In the genomic region with DNA sequence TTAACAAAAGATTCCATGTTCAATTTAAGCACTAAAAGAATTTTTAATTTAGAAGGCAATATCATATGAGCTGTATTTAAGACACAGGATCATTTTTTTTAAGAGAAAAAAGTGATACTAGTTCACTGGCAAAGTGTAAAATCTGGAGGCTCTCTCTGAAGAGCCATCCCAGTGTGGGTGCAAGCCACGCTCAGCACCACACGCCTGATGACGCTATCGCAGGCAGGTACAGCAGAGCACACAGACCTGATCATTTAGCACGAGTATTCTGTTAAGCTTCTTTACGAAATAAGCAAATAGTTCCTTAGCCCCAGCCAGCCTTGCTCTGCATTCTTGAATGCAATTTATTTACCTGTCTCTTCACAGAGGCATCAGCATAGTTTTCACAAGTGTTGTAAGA, we compare ENCODE assay signal across 15 cellular contexts.
DNase-seq lines count a peak whose midpoint lies in the region; ATAC-seq and TF ChIP-seq lines count a peak whose summit lies in the region.
"Had no signal": no experiment of that assay in that cellular context is flagged by ENCODE, and none has a peak within 500 bp of the region (broad histone marks: within the 10 kb centered on the region; RNA-seq: fewer than 3 reads in every experiment).

No MANE protein-coding gene starts in this region.

- H3K4me3 Mint-ChIP-seq in endothelial cell (ENCODE audit: unreplicated experiment) (peak overlapping the region; percentile 10), nephron (no peak overlapping the region)
- H3K4me3 Mint-ChIP-seq: CD4-positive, alpha-beta memory T cell had no signal

- H3K9me3 Mint-ChIP-seq in endothelial cell (ENCODE audit: unreplicated experiment), result no peaks in the 10 kb centered on the region
- H3K9me3 Mint-ChIP-seq in nephron, result no peaks in the 10 kb centered on the region
- H3K9me3 Mint-ChIP-seq: CD4-positive, alpha-beta memory T cell had no signal

- H3K36me3 Mint-ChIP-seq in endothelial cell (ENCODE audit: low read depth, unreplicated experiment) (peaks cover 61% of the 10 kb centered on the region), nephron (ENCODE audit: low read depth) (peaks cover 48% of the 10 kb centered on the region)
- H3K36me3 Mint-ChIP-seq: CD4-positive, alpha-beta memory T cell had no signal

- no peaks in the 10 kb centered on the region for H3K9me3 ChIP-seq in heart right ventricle
- no peaks in the 10 kb centered on the region for H3K9me3 ChIP-seq in right atrium auricular region
- no peaks in the 10 kb centered on the region for H3K9me3 ChIP-seq in transverse colon

- peak overlapping the region in 2 of 10 donors; percentile 11 to 12 for H3K4me3 ChIP-seq in heart right ventricle
- H3K4me3 ChIP-seq in right atrium auricular region, result no peak overlapping the region
- H3K4me3 ChIP-seq in transverse colon, result no peak overlapping the region
- H3K4me3 ChIP-seq: GM12878, GM23248 had no signal

- no peak for TF ChIP-seq POLR2A in transverse colon (IDR thresholded peaks at IDR 0.05)

- in situ Hi-C loops in transverse colon (cut with MboI; ENCODE audit: low pct_ligation_motif_present in 1 of 4, low pct_unique_long_range_greater_than_20kb in 1 of 4, low sequenced_read_pairs in 3 of 4), result no loop called here

- H3K4me1 ChIP-seq in heart right ventricle (peaks cover 0 to 76% (median 44%) of the 10 kb centered on the region in 9 donors), right atrium auricular region (peaks cover 0 to 45% of the 10 kb centered on the region in 2 donors), transverse colon (peaks cover 0 to 13% (median 2%) of the 10 kb centered on the region in 4 donors)

- H3K27ac Mint-ChIP-seq in endothelial cell (ENCODE audit: unreplicated experiment) (no peak overlapping the region), nephron (peak overlapping the region; percentile 13 to 88 (median 22))

- TF ChIP-seq CTCF in heart right ventricle (IDR thresholded peaks at IDR 0.05) (no peak), right atrium auricular region (IDR thresholded peaks at IDR 0.05) (no peak), endothelial cell (IDR thresholded peaks at IDR 0.05; ENCODE audit: unreplicated experiment) (no peak), nephron (IDR thresholded peaks at IDR 0.05; ENCODE audit: unreplicated experiment in 3 of 3) (no peak), transverse colon (IDR thresholded peaks at IDR 0.05) (no peak), GM10248 (IDR thresholded peaks at IDR 0.05; ENCODE audit: control extremely low read depth, extremely low read depth, low read depth, missing control alignments) (no peak)

- intact Hi-C loops in heart right ventricle (cut with DNase I) (loop anchor here in 2 of 10 donors (10.0 kb wide), 1 partner anchor 193 kb away; no protein-coding TSS in a partner anchor), head of caudate nucleus (cut with DNase I) (no loop called here), transverse colon (cut with DNase I; ENCODE audit: low total_unique reads) (loop anchor here (10.0 kb wide), 1 partner anchor 193 kb away; no protein-coding TSS in a partner anchor)

- H3K27ac ChIP-seq in heart right ventricle (peak overlapping the region in 7 of 10 donors; percentile 3 to 72 (median 35)), right atrium auricular region (peak overlapping the region in 1 of 2 donors; percentile 27), transverse colon (no peak overlapping the region)
- H3K27ac ChIP-seq: GM23248 had no signal

- H3K27me3 ChIP-seq in heart right ventricle (no peaks in the 10 kb centered on the region), right atrium auricular region (no peaks in the 10 kb centered on the region), transverse colon (no peaks in the 10 kb centered on the region)

- CTCF ChIA-PET in GM10248 (lab: Yijun Ruan, JAX), result no interaction called here

- ATAC-seq in heart right ventricle, result no peak
- ATAC-seq: GM12878, HCT116 had no signal

- H3K27me3 Mint-ChIP-seq in endothelial cell (ENCODE audit: unreplicated experiment) (peaks cover 12% of the 10 kb centered on the region), nephron (ENCODE audit: low read depth) (no peaks in the 10 kb centered on the region)

- H3K36me3 ChIP-seq in heart right ventricle, result peaks cover 0 to 91% (median 4%) of the 10 kb centered on the region in 9 donors
- peaks cover 9% of the 10 kb centered on the region for H3K36me3 ChIP-seq in right atrium auricular region
- H3K36me3 ChIP-seq in transverse colon, result no peaks in the 10 kb centered on the region

- TF ChIP-seq EP300 in transverse colon (IDR thresholded peaks at IDR 0.05; ENCODE audit: low read depth), result no peak

- no peak for DNase-seq in heart right ventricle
- no peak for DNase-seq in right atrium auricular region (ENCODE audit: low spot score)
- DNase-seq in endothelial cell (ENCODE audit: low spot score), result no peak
- DNase-seq in head of caudate nucleus, result peak in 27 of 42 donors; percentile 10 to 67 (median 29)
- no peak for DNase-seq in transverse colon
- DNase-seq in GM10248 (ENCODE audit: extremely low spot score), result no peak
- DNase-seq: Calu3; CD4-positive, alpha-beta memory T cell; COR-L47; DND-41; GM23248; H7 had no signal

- H3K4me1 Mint-ChIP-seq in endothelial cell (ENCODE audit: unreplicated experiment) (no peaks in the 10 kb centered on the region), nephron (peaks cover 78% of the 10 kb centered on the region)
- H3K4me1 Mint-ChIP-seq: CD4-positive, alpha-beta memory T cell had no signal

- POLR2A ChIA-PET in GM10248 (lab: Yijun Ruan, JAX), result no interaction called here

- 76 to 77% methylated on average over 6 of the region's 6 CpGs for WGBS in heart right ventricle, 2 donors
- WGBS in transverse colon (ENCODE audit: low coverage in 1 of 2), 2 donors, result 80 to 96% methylated on average over 1 to 6 of the region's 6 CpGs

Comparison
In these comparisons a context has a peak if more than half of its experiments do, and no peak if none do; other contexts are left out.
1. DNase-seq: peak in head of caudate nucleus (27 of 42); none in heart right ventricle (0 of 2), right atrium auricular region (single experiment), endothelial cell (single experiment), transverse colon (single experiment) and GM10248 (single experiment).
2. H3K27ac ChIP-seq: peak in heart right ventricle (7 of 10); none in transverse colon (0 of 4).